1 cellular context compared by ENCODE assay signal in genomic region chr10:125049216-125049903, GRCh38.
TF ChIP-seq lines count a peak whose summit lies in the region.

No MANE protein-coding gene starts in this region.

TF ChIP-seq in K562, 482 proteins besides CTCF, POLR2A, EP300 and RAD21 (continued from another document and continues in another):
- TF ChIP-seq E4F1 (CRISPR knock-in tag; IDR thresholded peaks at IDR 0.05; ENCODE audit: borderline replicate concordance), result no peak
- TF ChIP-seq L3MBTL2 (IDR thresholded peaks at IDR 0.05), result peak; percentile 63; the same call in 1 of the 2 replicates
- 0 out of 2 replicates have a peak, but pooled peaks have one; percentile 64 for TF ChIP-seq CHAMP1 (IDR thresholded peaks at IDR 0.05)
- TF ChIP-seq ZNF584 (CRISPR knock-in tag; IDR thresholded peaks at IDR 0.05; ENCODE audit: low read depth), result peak; percentile 45; the same call in 1 of the 2 replicates
- TF ChIP-seq MAZ (CRISPR knock-in tag; conservative IDR thresholded peaks at IDR 0.05 in 1 of 2, IDR thresholded peaks at IDR 0.05 in 1 of 2), result peak; percentile 31 to 38; a peak in 1 of 4 replicates
- TF ChIP-seq HDAC8 (tag; IDR thresholded peaks at IDR 0.05), result no peak
- peak; percentile 87 for TF ChIP-seq ELF4 (CRISPR knock-in tag; IDR thresholded peaks at IDR 0.05)
- TF ChIP-seq RCOR1 (IDR thresholded peaks at IDR 0.05; ENCODE audit: borderline replicate concordance in 1 of 2, low read depth in 2 of 2, low read length in 2 of 2), result peak in 1 of 2 experiments; percentile 60; a peak in 2 of 4 replicates
- TF ChIP-seq ZC3H11A (IDR thresholded peaks at IDR 0.05; ENCODE audit: low read depth, low read length), result no peak
- TF ChIP-seq DMBX1 (CRISPR knock-in tag; IDR thresholded peaks at IDR 0.05; ENCODE audit: borderline replicate concordance), result peak; percentile 68; the same call in 1 of the 2 replicates
- peak; percentile 55; the same call in 1 of the 2 replicates for TF ChIP-seq HES1 (IDR thresholded peaks at IDR 0.05; ENCODE audit: low read depth)
- no peak for TF ChIP-seq EP400 (IDR thresholded peaks at IDR 0.05)
- 0 out of 2 replicates have a peak, but pooled peaks have one; percentile 27 for TF ChIP-seq ESRRA (IDR thresholded peaks at IDR 0.05; ENCODE audit: borderline replicate concordance, low read depth)
- peak; percentile 37; the same call in 1 of the 2 replicates for TF ChIP-seq MYC (IDR thresholded peaks at IDR 0.05; ENCODE audit: low read depth, low read length)
- no peak for TF ChIP-seq MYC (CRISPR knock-in tag; IDR thresholded peaks at IDR 0.05; ENCODE audit: borderline replicate concordance, low read depth)
- no peak for TF ChIP-seq XRCC5 (IDR thresholded peaks at IDR 0.05; ENCODE audit: low read depth, low read length)
- peak; percentile 53; the same call in 1 of the 2 replicates for TF ChIP-seq POLR2AphosphoS5 (IDR thresholded peaks at IDR 0.05; ENCODE audit: control insufficient read depth, insufficient read depth, low read depth, low read length)
- TF ChIP-seq SREBF2 (CRISPR knock-in tag; IDR thresholded peaks at IDR 0.05), result no peak
- TF ChIP-seq MGA (IDR thresholded peaks at IDR 0.05), result peak; percentile 48; the same call in 1 of the 2 replicates
- TF ChIP-seq GATAD2B (IDR thresholded peaks at IDR 0.05; ENCODE audit: borderline replicate concordance), result peak; percentile 49; the same call in 1 of the 2 replicates
- peak; percentile 72 for TF ChIP-seq GATA2 (CRISPR knock-in tag; IDR thresholded peaks at IDR 0.05)
- no peak for TF ChIP-seq ZNF318 (IDR thresholded peaks at IDR 0.05; ENCODE audit: borderline replicate concordance in 1 of 2, low read depth in 1 of 2)
- TF ChIP-seq SMARCA4 (IDR thresholded peaks at IDR 0.05), result peak; percentile 84
- 0 out of 4 replicates have a peak, but pooled peaks of 1 of the 2 experiments have one; percentile 25 for TF ChIP-seq MNT (conservative IDR thresholded peaks at IDR 0.05)
